10 cellular contexts compared by ENCODE assay signal in genomic region chr22:36360871-36361383, GRCh38. TPM values are rescaled to one million over a fixed set of nuclear protein-coding genes. Genes with fewer than 3 reads are reported as not detected.
A peak's percentile ranks its signal among the peaks of the same experiment; 100 is the strongest.
DNase-seq lines count a peak whose midpoint lies in the region; ATAC-seq and TF ChIP-seq lines count a peak whose summit lies in the region.
"Had no signal": no experiment of that assay in that cellular context is flagged by ENCODE, and none has a peak within 500 bp of the region (broad histone marks: within the 10 kb centered on the region; RNA-seq: fewer than 3 reads in every experiment).

No MANE protein-coding gene starts in this region.

- WGBS in hepatocyte (ENCODE audit: low lambda C conversion rate, missing lambda C conversion rate) = 11% methylated on average over 5 of the region's 5 CpGs

- peaks cover 34% of the 10 kb centered on the region for H4K20me1 ChIP-seq in hepatocyte (ENCODE audit: insufficient read depth, poor library complexity, severe bottlenecking)

- POLR2A ChIA-PET in activated B cell treated with CpG ODN at 0.5 μM for 24 hours (lab: Charles Lee) = interaction anchor here (0.6 to 4.3 kb wide), 6 partner anchors 10 to 82 kb away, joined by 3 to 31 read pairs (median 21); no protein-coding TSS in a partner anchor

- TF ChIP-seq CTCF in activated B cell treated with CpG ODN at 0.5 μM for 24 hours (IDR thresholded peaks at IDR 0.05) = no peak
- TF ChIP-seq CTCF in hepatocyte (IDR thresholded peaks at IDR 0.05; ENCODE audit: poor library complexity) = no peak

- no peak overlapping the region for H2AFZ ChIP-seq in hepatocyte

- intact Hi-C loops in activated B cell treated with CpG ODN at 0.5 μM for 24 hours (cut with micrococcal nuclease) = no loop called here

- H3K36me3 Mint-ChIP-seq in activated B cell treated with CpG ODN at 0.5 μM for 24 hours (ENCODE audit: low read depth) = peaks cover 50% of the 10 kb centered on the region
- H3K36me3 Mint-ChIP-seq: brain had no signal

- DNase-seq in H4 (ENCODE audit: low spot score) = peak; percentile 67
- no peak for DNase-seq in activated B cell treated with CpG ODN at 0.5 μM for 24 hours
- DNase-seq in hepatocyte (ENCODE audit: low spot score) = peak; percentile 66
- no peak for DNase-seq in stimulated activated CD4-positive, alpha-beta T cell treated with anti-CD3 and anti-CD28 coated beads, Interleukin-2, amount 100 ng/mL, for 24 hours
- DNase-seq in A172 (ENCODE audit: low spot score) = no peak
- no peak for DNase-seq in cerebellum (ENCODE audit: low spot score)
- no peak for DNase-seq in COLO829 (ENCODE audit: low spot score)

- H3K27me3 Mint-ChIP-seq in activated B cell treated with CpG ODN at 0.5 μM for 24 hours = no peaks in the 10 kb centered on the region
- H3K27me3 Mint-ChIP-seq: brain had no signal

- no peaks in the 10 kb centered on the region for H3K9me2 ChIP-seq in hepatocyte (replicated peaks; ENCODE audit: insufficient read depth)

- no peaks in the 10 kb centered on the region for H3K9me3 Mint-ChIP-seq in activated B cell treated with CpG ODN at 0.5 μM for 24 hours
- H3K9me3 Mint-ChIP-seq: neural crest cell had no signal

- peaks cover 94% of the 10 kb centered on the region for H3K79me2 ChIP-seq in hepatocyte

- peak overlapping the region; percentile 72 for H3K4me2 ChIP-seq in hepatocyte

- peak overlapping the region; percentile 82 for H3K27ac Mint-ChIP-seq in activated B cell treated with CpG ODN at 0.5 μM for 24 hours

- H3K4me1 Mint-ChIP-seq in activated B cell treated with CpG ODN at 0.5 μM for 24 hours = peaks cover 97% of the 10 kb centered on the region

- H3K27ac ChIP-seq in hepatocyte (peak overlapping the region; percentile 98), skin epidermis (peak overlapping the region in 16 of 21 experiments; percentile 9 to 75 (median 54))

- CTCF ChIA-PET in activated B cell treated with CpG ODN at 0.5 μM for 24 hours (lab: Charles Lee) = no interaction called here

- peaks cover 75% of the 10 kb centered on the region for H3K4me1 ChIP-seq in hepatocyte (ENCODE audit: insufficient read depth)

- no peaks in the 10 kb centered on the region for H3K27me3 ChIP-seq in hepatocyte

- H3K36me3 ChIP-seq in hepatocyte (replicated peaks; ENCODE audit: insufficient read depth, low read depth) = no peaks in the 10 kb centered on the region

- ATAC-seq in activated B cell treated with CpG ODN at 0.5 μM for 24 hours (ENCODE audit: low read depth) = no peak

- H3K9me3 ChIP-seq in hepatocyte (ENCODE audit: low read depth) = no peaks in the 10 kb centered on the region

- peak overlapping the region; percentile 32 for H3K4me3 Mint-ChIP-seq in activated B cell treated with CpG ODN at 0.5 μM for 24 hours
- H3K4me3 Mint-ChIP-seq: brain, neural crest cell had no signal

- H3K4me3 ChIP-seq in hepatocyte = no peak overlapping the region
- no peak overlapping the region for H3K4me3 ChIP-seq in skin epidermis

RNA-seq across cellular contexts. Expression of gene MYH9, which starts 26.8 kb away (rescaled TPM):
- 57.5 and 82.9 TPM in 2 replicates for total RNA-seq in H4 (2014; rRNA removed; shearing (Covaris generic))
- 714 and 755 TPM in 2 replicates for total RNA-seq in activated B cell treated with CpG ODN at 0.5 μM for 24 hours
- total RNA-seq in hepatocyte = 149 and 188 TPM in 2 replicates
- 125 and 140 TPM in 2 replicates for polyA plus RNA-seq in hepatocyte
- total RNA-seq in A172 (2014; rRNA removed; shearing (Covaris generic)) = 180 and 245 TPM in 2 replicates
- 38.6 TPM for total RNA-seq in cerebellum

Comparison
In these comparisons a context has a peak if more than half of its experiments do, and no peak if none do; other contexts are left out.
1. DNase-seq: peak in H4 (single experiment) and hepatocyte (single experiment); none in activated B cell treated with CpG ODN at 0.5 μM for 24 hours (single experiment), stimulated activated CD4-positive, alpha-beta T cell treated with anti-CD3 and anti-CD28 coated beads, Interleukin-2, amount 100 ng/mL, for 24 hours (0 of 2), A172 (single experiment), cerebellum (single experiment) and COLO829 (single experiment).